Comparison of ENCODE assay signal across 11 cellular contexts in genomic region chr9:126625329-126626116, GRCh38. TPM values are rescaled to one million over a fixed set of nuclear protein-coding genes. Genes with fewer than 3 reads are reported as not detected.
DNase-seq lines count a peak whose midpoint lies in the region; ATAC-seq, FAIRE-seq and TF ChIP-seq lines count a peak whose summit lies in the region.
"Had no signal": no experiment of that assay in that cellular context is flagged by ENCODE, and none has a peak within 500 bp of the region (broad histone marks: within the 10 kb centered on the region; RNA-seq: fewer than 3 reads in every experiment).

No MANE protein-coding gene starts in this region.

- H4K91ac ChIP-seq in H1 (replicated peaks; ENCODE audit: insufficient read length, low read length): peak overlapping the region; percentile 34

- no peak for ATAC-seq in HG03571 (IDR thresholded peaks at IDR 0.05; ENCODE audit: unreplicated experiment)

- no peak overlapping the region for H3K23ac ChIP-seq in H1 (ENCODE audit: insufficient read length)

- no peak for TF ChIP-seq RAD21 in H1 (IDR thresholded peaks at IDR 0.05 in 1 of 2, conservative IDR thresholded peaks at IDR 0.05 in 1 of 2; ENCODE audit: low read depth in 2 of 2, low read length in 2 of 2)

- peak overlapping the region; percentile 19; the same call in 1 of the 2 replicates for H3K18ac ChIP-seq in H1 (ENCODE audit: extremely low read depth, low read length)

- H4K8ac ChIP-seq in H1 (ENCODE audit: extremely low read depth, insufficient read depth, low read length): 0 out of 2 replicates have a peak overlapping the region, but pooled peaks have one; percentile 29

- peaks cover 12% of the 10 kb centered on the region for H3K4me1 ChIP-seq in CD8-positive, alpha-beta memory T cell (ENCODE audit: insufficient read depth, low read length)
- H3K4me1 ChIP-seq in H1 (replicated peaks in 1 of 4; ENCODE audit: control insufficient read depth in 3 of 4, insufficient read depth in 4 of 4, low read length in 3 of 4) (peaks cover 0 to 40% (median 30%) of the 10 kb centered on the region in 4 experiments; a peak in 6 of 7 replicates), parathyroid adenoma (no peaks in the 10 kb centered on the region)

- no peaks in the 10 kb centered on the region for H3K9me3 Mint-ChIP-seq in CD8-positive, alpha-beta memory T cell

- H3K9ac ChIP-seq in H1 (replicated peaks in 1 of 4; ENCODE audit: extremely low read depth in 1 of 4, low read depth in 3 of 4, low read length in 3 of 4) (no peak overlapping the region), parathyroid adenoma (no peak overlapping the region)

- H2BK15ac ChIP-seq in H1 (ENCODE audit: low read length): no peak overlapping the region

- no peak for TF ChIP-seq POLR2A in H1 (IDR thresholded peaks at IDR 0.05; ENCODE audit: control extremely low read depth in 1 of 2, low read depth in 2 of 2, low read length in 2 of 2)

- FAIRE-seq in H1 (lab: Jason Lieb, UNC): no peak
- FAIRE-seq: TTC549 had no signal

- no peak overlapping the region for H2BK120ac ChIP-seq in H1 (replicated peaks; ENCODE audit: low read depth, low read length)

- H3K27ac Mint-ChIP-seq in CD8-positive, alpha-beta memory T cell: no peak overlapping the region

- H3K79me2 ChIP-seq in H1 (ENCODE audit: control insufficient read depth in 1 of 2, insufficient read depth in 2 of 2, low read length in 2 of 2): no peaks in the 10 kb centered on the region
- no peaks in the 10 kb centered on the region for H3K79me2 ChIP-seq in parathyroid adenoma

- H2BK5ac ChIP-seq in H1 (ENCODE audit: low read depth, low read length): no peak overlapping the region

- WGBS in H1 (ENCODE audit: extremely low coverage in 1 of 2, insufficient coverage in 1 of 2, insufficient read length in 1 of 2, insufficient replicate concordance in 2 of 2, low coverage in 1 of 2, low lambda C conversion rate in 2 of 2, missing lambda C conversion rate in 1 of 2), 2 experiments: 2% methylated on average over 33 of the region's 64 CpGs; no CpG with 5 or more reads in 1 of the 2 experiments

- POLR2A ChIA-PET in CD8-positive, alpha-beta memory T cell (lab: Charles Lee): no interaction called here
- POLR2A ChIA-PET in H1 (lab: Charles Lee; ENCODE audit: partially characterized antibody): interaction anchor here (0.6 to 2.0 kb wide), 4 partner anchors 9 to 15 kb away, joined by 3 to 8 read pairs (median 4); partner anchors contain the start of gene LMX1B

- H2AFZ ChIP-seq in H1 (ENCODE audit: low read length) (no peak overlapping the region), parathyroid adenoma (no peak overlapping the region)

- 0 out of 2 replicates have a peak overlapping the region, but pooled peaks have one; percentile 39 for H2BK12ac ChIP-seq in H1 (ENCODE audit: low read depth, low read length)

- H3K56ac ChIP-seq in H1 (replicated peaks; ENCODE audit: insufficient read length, low read depth, low read length): no peak overlapping the region

- H3K27me3 Mint-ChIP-seq in CD8-positive, alpha-beta memory T cell: peaks cover 58 to 78% of the 10 kb centered on the region in 2 donors

- TF ChIP-seq EP300 in H1 (IDR thresholded peaks at IDR 0.05; ENCODE audit: borderline replicate concordance in 1 of 2, low read depth in 2 of 2, low read length in 2 of 2): no peak

- peaks cover 5 to 19% of the 10 kb centered on the region in 2 experiments for H4K20me1 ChIP-seq in H1 (replicated peaks in 1 of 2; ENCODE audit: control insufficient read depth in 1 of 2, insufficient read depth in 2 of 2, low read length in 2 of 2)

- TF ChIP-seq CTCF in H1 (IDR thresholded peaks at IDR 0.05; ENCODE audit: control extremely low read depth in 1 of 3, insufficient read depth in 1 of 3, low read depth in 1 of 3, low read length in 3 of 3) (no peak), parathyroid adenoma (IDR thresholded peaks at IDR 0.05) (no peak)

- H3K4me1 Mint-ChIP-seq in CD8-positive, alpha-beta memory T cell: peaks cover 9 to 21% (median 11%) of the 10 kb centered on the region in 3 donors

- no peaks in the 10 kb centered on the region for H3K9me3 ChIP-seq in CD8-positive, alpha-beta memory T cell (ENCODE audit: low read length)
- H3K9me3 ChIP-seq in H1 (ENCODE audit: insufficient read depth in 2 of 2, low read depth in 1 of 2, low read length in 1 of 2) (no peaks in the 10 kb centered on the region), parathyroid adenoma (ENCODE audit: control insufficient read depth, low read length) (no peaks in the 10 kb centered on the region)
- H3K9me3 ChIP-seq: neutrophil had no signal

- peak overlapping the region; percentile 80 to 81 for H3K4me2 ChIP-seq in H1 (ENCODE audit: insufficient read depth in 1 of 2, low read depth in 2 of 2, low read length in 2 of 2)
- peak overlapping the region; percentile 31 for H3K4me2 ChIP-seq in parathyroid adenoma (ENCODE audit: low read length)

- H4K5ac ChIP-seq in H1 (ENCODE audit: insufficient read length, low read depth, low read length): no peak overlapping the region

- H3K27me3 ChIP-seq in CD8-positive, alpha-beta memory T cell (ENCODE audit: insufficient read depth, low read length, poor library complexity, severe bottlenecking): peaks cover 63% of the 10 kb centered on the region
- H3K27me3 ChIP-seq in H1 (replicated peaks in 1 of 4; ENCODE audit: control insufficient read depth in 3 of 4, extremely low read depth in 1 of 4, insufficient read depth in 3 of 4, low read length in 3 of 4) (peaks cover 88 to 100% (median 98%) of the 10 kb centered on the region in 4 experiments), parathyroid adenoma (ENCODE audit: control insufficient read depth, insufficient read depth, low read length) (peaks cover 3% of the 10 kb centered on the region)

- H3K4me3 Mint-ChIP-seq in CD8-positive, alpha-beta memory T cell: peak overlapping the region; percentile 65 to 87 (median 75)

- CTCF ChIA-PET in CD8-positive, alpha-beta memory T cell (lab: Charles Lee): no interaction called here
- CTCF ChIA-PET in H1 (lab: Charles Lee; ENCODE audit: partially characterized antibody): interaction anchor here (0.8 to 20.9 kb wide), 6 partner anchors 9 to 55 kb away, joined by 3 to 323 read pairs (median 8); no protein-coding TSS in a partner anchor

- peaks cover 6% of the 10 kb centered on the region; the same call in 1 of the 2 replicates for H3K23me2 ChIP-seq in H1 (ENCODE audit: low read depth, low read length)

- H3K4ac ChIP-seq in H1 (replicated peaks; ENCODE audit: insufficient read length, low read depth, low read length): no peak overlapping the region

- peak overlapping the region; percentile 34 for H3K4me3 ChIP-seq in CD8-positive, alpha-beta memory T cell (ENCODE audit: low read length)
- H3K4me3 ChIP-seq in H1 (ENCODE audit: extremely low read depth in 1 of 4, insufficient read depth in 2 of 4, low read depth in 3 of 4, low read length in 4 of 4) (peak overlapping the region; percentile 2 to 56 (median 36); a peak in 6 of 8 replicates), parathyroid adenoma (ENCODE audit: low read depth, low read length) (no peak overlapping the region)

- no peak overlapping the region; the same call in 1 of the 2 replicates for H2BK20ac ChIP-seq in H1 (ENCODE audit: low read length)

- no peak overlapping the region for H2AK5ac ChIP-seq in H1 (ENCODE audit: low read depth, low read length)

- no peak overlapping the region for H3K14ac ChIP-seq in H1 (ENCODE audit: insufficient read length)

- H3K36me3 ChIP-seq in CD8-positive, alpha-beta memory T cell (ENCODE audit: insufficient read depth, low read length): no peaks in the 10 kb centered on the region
- H3K36me3 ChIP-seq in H1 (ENCODE audit: control insufficient read depth in 2 of 4, insufficient read depth in 4 of 4, low read length in 3 of 4) (no peaks in the 10 kb centered on the region; a peak in 1 of 8 replicates), parathyroid adenoma (ENCODE audit: control insufficient read depth, insufficient read depth, low read length) (no peaks in the 10 kb centered on the region)
- H3K36me3 ChIP-seq: neutrophil had no signal

- no peak overlapping the region for H3K27ac ChIP-seq in CD8-positive, alpha-beta memory T cell (ENCODE audit: low read depth, low read length)
- H3K27ac ChIP-seq in H1 (ENCODE audit: low read depth, low read length) (no peak overlapping the region), parathyroid adenoma (no peak overlapping the region)
- H3K27ac ChIP-seq: neutrophil had no signal

- H3K79me1 ChIP-seq in H1 (ENCODE audit: low read depth, low read length): no peaks in the 10 kb centered on the region

- H3K36me3 Mint-ChIP-seq in CD8-positive, alpha-beta memory T cell: no peaks in the 10 kb centered on the region

- DNase-seq in CD8-positive, alpha-beta memory T cell: no peak
- DNase-seq in NCI-H748 (lab: John Stamatoyannopoulos, UW; ENCODE audit: unreplicated experiment) (peak; percentile 64), H1 (ENCODE audit: low read depth in 1 of 2, low spot score in 2 of 2) (peak in 1 of 2 experiments; percentile 61), kidney glomerular epithelial cell (lab: John Stamatoyannopoulos, UW) (no peak), EL (no peak), ureter (ENCODE audit: low spot score) (no peak)

TF ChIP-seq in H1, 55 proteins besides CTCF, POLR2A, EP300 and RAD21 (continues in another document):
- TF ChIP-seq SUZ12 (IDR thresholded peaks at IDR 0.05; ENCODE audit: low read length): peak; percentile 82
- peak; percentile 83 for TF ChIP-seq RNF2 (IDR thresholded peaks at IDR 0.05; ENCODE audit: borderline replicate concordance, low read depth, low read length, missing control alignments, poor library complexity, severe bottlenecking)
- TF ChIP-seq CBX8 (IDR thresholded peaks at IDR 0.05; ENCODE audit: borderline replicate concordance, low read depth, low read length): peak; percentile 98; the same call in 1 of the 2 replicates
- TF ChIP-seq NRF1 (IDR thresholded peaks at IDR 0.05; ENCODE audit: low read depth, low read length): no peak
- TF ChIP-seq EZH2 (IDR thresholded peaks at IDR 0.05; ENCODE audit: low read depth, low read length, severe bottlenecking): peak; percentile 88
- TF ChIP-seq MAX (IDR thresholded peaks at IDR 0.05): 0 out of 2 replicates have a peak, but pooled peaks have one; percentile 14
- TF ChIP-seq SIRT6 (IDR thresholded peaks at IDR 0.05; ENCODE audit: low read length): no peak

RNA-seq across cellular contexts. Expression of gene LMX1B, which starts 11.8 kb away (rescaled TPM):
- not detected for total RNA-seq in CD8-positive, alpha-beta memory T cell
- not detected for polyA plus RNA-seq in CD8-positive, alpha-beta memory T cell
- 0.37 and 0.52 TPM in 2 replicates for total RNA-seq in H1 (2021; fragmentation: NEBNext Ultra II Directional; extraction: Animal tissue kit (Norgen Biotek cat#: 25700))
- 0.09 and 0.17 TPM in 2 replicates for polyA plus RNA-seq in H1 (2011; rRNA removed)
- 0.17 TPM for polyA plus RNA-seq in H1 (2011; cell fraction: cytosol; rRNA removed)
- 0.24 TPM for polyA plus RNA-seq in H1 (2011; cell fraction: nucleus; rRNA removed)
- polyA plus RNA-seq in H1 (2012, experiment 1 of 2): 0.17 to 0.24 TPM (median 0.20 TPM) in 4 replicates
- 0.16 TPM for polyA plus RNA-seq in H1 (2012, experiment 2 of 2)
- polyA plus RNA-seq in H1 (2013, experiment 1 of 2): 0.18 TPM
- 0.22 TPM for polyA plus RNA-seq in H1 (2013, experiment 2 of 2)
- polyA minus RNA-seq in H1 (2011; rRNA and poly(A)+ RNA removed): 0.07 and 0.16 TPM in 2 replicates
- 0.44 TPM for polyA minus RNA-seq in H1 (2011; cell fraction: cytosol; rRNA and poly(A)+ RNA removed)
- 0.10 TPM for polyA minus RNA-seq in H1 (2011; cell fraction: nucleus; rRNA and poly(A)+ RNA removed)
- not detected for total RNA-seq in ureter
- total RNA-seq: temporal lobe had no signal
